28 cellular contexts compared by ENCODE assay signal in the genomic region with DNA sequence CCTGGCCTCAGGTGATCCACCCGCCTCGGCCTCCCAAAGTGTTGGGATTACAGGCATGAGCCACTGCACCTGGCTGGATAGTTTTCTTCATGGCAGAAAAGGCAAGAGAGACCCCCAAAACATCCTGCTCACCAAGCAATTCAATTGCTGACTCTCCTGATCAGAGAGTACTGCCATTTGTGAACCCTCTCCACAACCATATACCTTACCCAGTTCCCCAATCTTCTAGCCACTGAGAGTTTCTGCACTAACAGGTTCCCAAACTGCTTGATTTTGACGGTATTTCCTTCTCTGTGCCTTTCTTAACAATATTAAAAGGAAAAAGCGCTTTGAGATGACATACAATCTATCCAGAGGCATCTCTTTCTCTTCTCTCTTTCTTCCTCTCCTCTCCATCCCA. TPM values are rescaled to one million over a fixed set of nuclear protein-coding genes. Genes with fewer than 3 reads are reported as not detected.
"Had no signal": no experiment of that assay in that cellular context is flagged by ENCODE, and none has a peak within 500 bp of the region (broad histone marks: within the 10 kb centered on the region; RNA-seq: fewer than 3 reads in every experiment).

No MANE protein-coding gene starts in this region.

- H3K4me3 Mint-ChIP-seq: activated CD4-positive, alpha-beta memory T cell treated with anti-CD3 and anti-CD28 coated beads, Interleukin-2, amount 10 ng/mL, durations not matched to agents 7 days and 5 days; activated CD4-positive, alpha-beta T cell treated with anti-CD3 and anti-CD28 coated beads, Interleukin-2, amount 10 ng/mL, durations not matched to agents 7 days and 5 days; activated naive CD4-positive, alpha-beta T cell treated with anti-CD3 and anti-CD28 coated beads for 36 hours; activated naive CD4-positive, alpha-beta T cell treated with anti-CD3 and anti-CD28 coated beads, Interleukin-2, amount 50 U/mL, for 24 hours; activated naive CD8-positive, alpha-beta T cell treated with anti-CD3 and anti-CD28 coated beads for 36 hours; activated T-cell treated with anti-CD3 and anti-CD28 coated beads, Interleukin-2, amount 50 U/mL, for 24 hours; activated T-cell treated with anti-CD3 and anti-CD28 coated beads, Interleukin-2, amount 50 U/mL, for 72 hours; brain; endodermal cell; WTC11 had no signal

- H3K27me3 Mint-ChIP-seq: activated CD4-positive, alpha-beta memory T cell treated with anti-CD3 and anti-CD28 coated beads, Interleukin-2, amount 10 ng/mL, durations not matched to agents 7 days and 5 days; activated CD4-positive, alpha-beta T cell treated with anti-CD3 and anti-CD28 coated beads, Interleukin-2, amount 10 ng/mL, durations not matched to agents 7 days and 5 days; activated naive CD4-positive, alpha-beta T cell treated with anti-CD3 and anti-CD28 coated beads, Interleukin-2, amount 50 U/mL, for 24 hours; activated naive CD8-positive, alpha-beta T cell treated with anti-CD3 and anti-CD28 coated beads for 36 hours; activated T-cell treated with anti-CD3 and anti-CD28 coated beads, Interleukin-2, amount 50 U/mL, for 24 hours had no signal

- H3K36me3 Mint-ChIP-seq: brain, WTC11 had no signal

- H3K27ac Mint-ChIP-seq: activated CD4-positive, alpha-beta memory T cell treated with anti-CD3 and anti-CD28 coated beads, Interleukin-2, amount 10 ng/mL, durations not matched to agents 7 days and 5 days; activated CD4-positive, alpha-beta T cell treated with anti-CD3 and anti-CD28 coated beads, Interleukin-2, amount 10 ng/mL, durations not matched to agents 7 days and 5 days; activated naive CD4-positive, alpha-beta T cell treated with anti-CD3 and anti-CD28 coated beads for 36 hours; activated naive CD4-positive, alpha-beta T cell treated with anti-CD3 and anti-CD28 coated beads, Interleukin-2, amount 50 U/mL, for 24 hours; activated naive CD8-positive, alpha-beta T cell treated with anti-CD3 and anti-CD28 coated beads for 36 hours; activated T-cell treated with anti-CD3 and anti-CD28 coated beads, Interleukin-2, amount 50 U/mL, for 24 hours; activated T-cell treated with anti-CD3 and anti-CD28 coated beads, Interleukin-2, amount 50 U/mL, for 72 hours; activated T-helper 2 cell treated with anti-CD3 and anti-CD28 coated beads, Interferon-gamma antibody, Interleukin-2, Interleukin-4, amounts not matched to agents 10 μg/mL and 5 μg/mL and 100 μg/mL, durations not matched to agents 14 hours and 24 hours and 36 hours; brain; endodermal cell; WTC11 had no signal

- H3K4me3 ChIP-seq: ascending aorta, breast epithelium, cardiac muscle cell, colonic mucosa had no signal

- H3K9me3 Mint-ChIP-seq: activated CD4-positive, alpha-beta memory T cell treated with anti-CD3 and anti-CD28 coated beads, Interleukin-2, amount 10 ng/mL, durations not matched to agents 7 days and 5 days; activated CD4-positive, alpha-beta T cell treated with anti-CD3 and anti-CD28 coated beads, Interleukin-2, amount 10 ng/mL, durations not matched to agents 7 days and 5 days; activated naive CD4-positive, alpha-beta T cell treated with anti-CD3 and anti-CD28 coated beads for 36 hours; activated naive CD4-positive, alpha-beta T cell treated with anti-CD3 and anti-CD28 coated beads, Interleukin-2, amount 50 U/mL, for 24 hours; activated naive CD8-positive, alpha-beta T cell treated with anti-CD3 and anti-CD28 coated beads for 36 hours; activated T-cell treated with anti-CD3 and anti-CD28 coated beads, Interleukin-2, amount 50 U/mL, for 24 hours; activated T-cell treated with anti-CD3 and anti-CD28 coated beads, Interleukin-2, amount 50 U/mL, for 72 hours; activated T-helper 2 cell treated with anti-CD3 and anti-CD28 coated beads, Interferon-gamma antibody, Interleukin-2, Interleukin-4, amounts not matched to agents 10 μg/mL and 5 μg/mL and 100 μg/mL, durations not matched to agents 14 hours and 24 hours and 36 hours; brain; endodermal cell had no signal

- ATAC-seq: activated T-cell treated with anti-CD3 and anti-CD28 coated beads, Interleukin-2, amount 50 U/mL, for 72 hours; esophagus mucosa; WTC11 had no signal

- H3K4me1 Mint-ChIP-seq: activated CD4-positive, alpha-beta memory T cell treated with anti-CD3 and anti-CD28 coated beads, Interleukin-2, amount 10 ng/mL, durations not matched to agents 7 days and 5 days; activated CD4-positive, alpha-beta T cell treated with anti-CD3 and anti-CD28 coated beads, Interleukin-2, amount 10 ng/mL, durations not matched to agents 7 days and 5 days; activated naive CD8-positive, alpha-beta T cell treated with anti-CD3 and anti-CD28 coated beads for 36 hours; brain; endodermal cell; WTC11 had no signal

- DNase-seq: activated CD4-positive, alpha-beta memory T cell treated with anti-CD3 and anti-CD28 coated beads, Interleukin-2, amount 10 ng/mL, durations not matched to agents 7 days and 5 days; activated CD4-positive, alpha-beta T cell treated with anti-CD3 and anti-CD28 coated beads for 1 hour; activated CD4-positive, alpha-beta T cell treated with anti-CD3 and anti-CD28 coated beads for 4 hours; activated CD4-positive, alpha-beta T cell treated with anti-CD3 and anti-CD28 coated beads, Interleukin-2, amount 10 ng/mL, durations not matched to agents 7 days and 5 days; activated CD4-positive, alpha-beta T cell treated with anti-CD3 and anti-CD28 coated beads, Interleukin-2, amount 50 U/mL, for 4 hours; activated CD8-positive, alpha-beta memory T cell treated with anti-CD3 and anti-CD28 coated beads, Interleukin-2, amount 50 U/mL, for 48 hours; activated effector memory CD4-positive, alpha-beta T cell treated with anti-CD3 and anti-CD28 coated beads, Interleukin-2, amount 50 U/mL, for 16 hours; activated naive CD4-positive, alpha-beta T cell treated with anti-CD3 and anti-CD28 coated beads for 36 hours; activated naive CD8-positive, alpha-beta T cell treated with anti-CD3 and anti-CD28 coated beads for 36 hours; activated T-cell treated with anti-CD3 and anti-CD28 coated beads for 4 hours; activated T-cell treated with anti-CD3 and anti-CD28 coated beads, Interleukin-2, amount 50 U/mL, for 24 hours; activated T-cell treated with anti-CD3 and anti-CD28 coated beads, Interleukin-2, amount 50 U/mL, for 72 hours; central memory CD4-positive, alpha-beta T cell; cerebellar nuclear complex; colonic mucosa; effector CD8-positive, alpha-beta T cell; endodermal cell; foreskin fibroblast; head of caudate nucleus; T-helper 2 cell had no signal

RNA-seq across cellular contexts. Expression of a gene that starts 53.4 kb away (rescaled TPM):
- total RNA-seq: ascending aorta had no signal
